ENCODE assay signal across 12 cellular contexts in the genomic region with DNA sequence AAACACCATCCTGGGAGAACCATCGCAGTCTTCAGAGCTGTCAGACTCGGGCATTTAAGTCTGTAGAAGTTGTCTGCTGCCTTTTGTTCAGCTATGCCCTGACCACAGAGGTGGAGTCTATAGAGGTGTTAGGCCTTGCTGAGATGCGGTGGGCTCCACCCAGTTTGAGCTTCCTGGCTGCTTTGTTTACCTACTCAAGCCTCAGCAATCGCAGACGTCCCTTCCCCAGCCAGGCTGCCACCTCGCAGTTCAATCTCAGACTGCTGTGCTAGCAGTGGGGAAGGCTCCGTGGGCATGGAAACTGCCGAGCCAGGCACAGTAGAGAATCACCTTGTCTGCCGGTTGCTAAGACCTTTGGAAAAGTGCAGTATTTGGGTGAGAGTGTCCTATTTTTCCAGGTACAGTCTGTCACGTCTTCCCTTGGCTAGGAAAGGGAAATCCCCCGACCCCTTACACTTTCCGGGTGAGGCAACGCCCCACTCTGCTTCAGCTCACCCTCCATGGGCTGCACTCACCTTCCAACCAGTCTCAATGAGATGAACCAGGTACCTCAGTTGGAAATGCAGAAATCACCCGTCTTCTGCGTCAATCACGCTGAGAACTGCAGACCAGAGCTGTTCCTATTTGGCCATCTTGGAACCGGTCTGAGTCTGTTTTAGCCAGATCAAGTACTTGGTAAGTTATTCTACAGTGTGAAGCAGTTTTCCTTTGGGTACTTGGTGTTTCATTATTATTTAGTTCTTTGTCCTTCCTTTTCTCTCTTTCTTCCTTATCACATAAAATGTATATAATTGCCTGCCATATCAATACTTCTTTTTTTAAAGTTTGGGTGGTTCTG.
DNase-seq lines count a peak whose midpoint lies in the region; ATAC-seq and TF ChIP-seq lines count a peak whose summit lies in the region.
"Had no signal": no experiment of that assay in that cellular context is flagged by ENCODE, and none has a peak within 500 bp of the region (broad histone marks: within the 10 kb centered on the region; RNA-seq: fewer than 3 reads in every experiment).

No MANE protein-coding gene starts in this region.

- TF ChIP-seq CTCF in A673 (conservative IDR thresholded peaks at IDR 0.05; ENCODE audit: low read depth, low read length) (no peak), gastroesophageal sphincter (IDR thresholded peaks at IDR 0.05) (no peak)

- WGBS in gastroesophageal sphincter (ENCODE audit: low coverage in 1 of 2), 2 donors, result 90 to 98% methylated on average over 8 to 9 of the region's 17 CpGs

- H3K36me3 Mint-ChIP-seq in naive thymus-derived CD8-positive, alpha-beta T cell, result peaks cover 4 to 29% (median 20%) of the 10 kb centered on the region in 3 donors

- H3K27ac ChIP-seq in A673 (ENCODE audit: low read depth, low read length, poor library complexity, severe bottlenecking) (no peak overlapping the region), gastroesophageal sphincter (no peak overlapping the region)
- H3K27ac ChIP-seq: coronary artery, hepatocyte, uterus had no signal

- H3K27me3 Mint-ChIP-seq in naive thymus-derived CD8-positive, alpha-beta T cell, result no peaks in the 10 kb centered on the region

- peaks cover 29 to 51% (median 50%) of the 10 kb centered on the region in 4 donors for H3K4me1 Mint-ChIP-seq in naive thymus-derived CD8-positive, alpha-beta T cell

- no peak for TF ChIP-seq EP300 in gastroesophageal sphincter (IDR thresholded peaks at IDR 0.05)

- H3K9me3 Mint-ChIP-seq in naive thymus-derived CD8-positive, alpha-beta T cell, result peaks cover 0 to 65% (median 29%) of the 10 kb centered on the region in 9 donors

- H3K27me3 ChIP-seq in A673 (replicated peaks; ENCODE audit: insufficient read depth, low read depth, low read length, poor library complexity) (no peaks in the 10 kb centered on the region), gastroesophageal sphincter (no peaks in the 10 kb centered on the region)
- H3K27me3 ChIP-seq: hepatocyte, uterus had no signal

- H3K4me1 ChIP-seq in A673 (ENCODE audit: insufficient read depth, low read length, poor library complexity, severe bottlenecking) (no peaks in the 10 kb centered on the region), gastroesophageal sphincter (no peaks in the 10 kb centered on the region)
- H3K4me1 ChIP-seq: uterus had no signal

- BruUV-seq in A673 (replicated peaks; lab: Mats Ljungman, UMichigan), result no TSS peak

- H3K4me3 ChIP-seq in A673 (ENCODE audit: low read depth, low read length, poor library complexity, severe bottlenecking) (no peak overlapping the region), gastroesophageal sphincter (no peak overlapping the region)
- H3K4me3 ChIP-seq: coronary artery, hepatocyte, uterus had no signal

- DNase-seq in left ventricle myocardium superior (peak; percentile 31), cardiac septum (ENCODE audit: low spot score) (no peak), A673 (ENCODE audit: low spot score) (no peak)
- peak; percentile 39 for DNase-seq in activated T-helper 9 cell treated with anti-CD3 and anti-CD28 coated beads, Interleukin-2, amount 50 U/mL, for 16 hours (ENCODE audit: low read depth)
- peak; percentile 24 to 85 (median 72) for DNase-seq in naive thymus-derived CD8-positive, alpha-beta T cell
- DNase-seq: uterus had no signal

- no peak for TF ChIP-seq POLR2A in gastroesophageal sphincter (IDR thresholded peaks at IDR 0.05)

- POLR2A ChIA-PET in naive thymus-derived CD8-positive, alpha-beta T cell (lab: Charles Lee), result interaction anchor here (0.6 to 6.0 kb wide), 24 partner anchors 9 to 1109 kb away, joined by 3 to 78 read pairs (median 7); no protein-coding TSS in a partner anchor
- POLR2A ChIA-PET in A673 (lab: Charles Lee; ENCODE audit: low non-redundant PET), result no interaction called here

- intact Hi-C loops in left ventricle myocardium superior (cut with micrococcal nuclease) (no loop called here), cardiac septum (cut with DNase I) (no loop called here), A673 (cut with micrococcal nuclease; ENCODE audit: unreplicated experiment) (no loop called here)

- peak overlapping the region; percentile 77 to 94 (median 90) for H3K4me3 Mint-ChIP-seq in naive thymus-derived CD8-positive, alpha-beta T cell

- H3K36me3 ChIP-seq in A673 (ENCODE audit: insufficient read depth, low read length, poor library complexity, severe bottlenecking) (no peaks in the 10 kb centered on the region), gastroesophageal sphincter (no peaks in the 10 kb centered on the region)
- H3K36me3 ChIP-seq: uterus had no signal

- ATAC-seq in left ventricle myocardium superior (no peak), GM19035 (IDR thresholded peaks at IDR 0.05; ENCODE audit: unreplicated experiment) (no peak), GM21619 (IDR thresholded peaks at IDR 0.05; ENCODE audit: unreplicated experiment) (no peak), gastroesophageal sphincter (no peak)
- peak; percentile 92 to 93 for ATAC-seq in naive thymus-derived CD8-positive, alpha-beta T cell
- ATAC-seq: HCT116 had no signal

- H3K27ac Mint-ChIP-seq in naive thymus-derived CD8-positive, alpha-beta T cell, result peak overlapping the region; percentile 94 to 99 (median 98)

- CTCF ChIA-PET in A673 (lab: Charles Lee), result no interaction called here

- H3K9me3 ChIP-seq in A673 (ENCODE audit: low read depth, low read length, poor library complexity, severe bottlenecking), result no peaks in the 10 kb centered on the region
- no peaks in the 10 kb centered on the region for H3K9me3 ChIP-seq in gastroesophageal sphincter
- H3K9me3 ChIP-seq: uterus had no signal

Comparison
In these comparisons a context has a peak if more than half of its experiments do, and no peak if none do; other contexts are left out.
1. DNase-seq: peak in left ventricle myocardium superior (single experiment), activated T-helper 9 cell treated with anti-CD3 and anti-CD28 coated beads, Interleukin-2, amount 50 U/mL, for 16 hours (single experiment) and naive thymus-derived CD8-positive, alpha-beta T cell (10 of 10); none in cardiac septum (single experiment) and A673 (single experiment).
2. ATAC-seq: peak in naive thymus-derived CD8-positive, alpha-beta T cell (2 of 2); none in left ventricle myocardium superior (single experiment), GM19035 (single experiment), GM21619 (single experiment) and gastroesophageal sphincter (single experiment).